Comparison of ENCODE assay signal across 1 cellular context in genomic region chr10:126459878-126460481, GRCh38.
TF ChIP-seq lines count a peak whose summit lies in the region.

No MANE protein-coding gene starts in this region.

TF ChIP-seq in HepG2, 621 proteins besides CTCF, POLR2A, EP300 and RAD21 (continued from another document):
- TF ChIP-seq CEBPB (IDR thresholded peaks at IDR 0.05; ENCODE audit: borderline replicate concordance, low read depth, low read length), result peak; percentile 35; the same call in 1 of the 2 replicates
- TF ChIP-seq, protein P1, sequence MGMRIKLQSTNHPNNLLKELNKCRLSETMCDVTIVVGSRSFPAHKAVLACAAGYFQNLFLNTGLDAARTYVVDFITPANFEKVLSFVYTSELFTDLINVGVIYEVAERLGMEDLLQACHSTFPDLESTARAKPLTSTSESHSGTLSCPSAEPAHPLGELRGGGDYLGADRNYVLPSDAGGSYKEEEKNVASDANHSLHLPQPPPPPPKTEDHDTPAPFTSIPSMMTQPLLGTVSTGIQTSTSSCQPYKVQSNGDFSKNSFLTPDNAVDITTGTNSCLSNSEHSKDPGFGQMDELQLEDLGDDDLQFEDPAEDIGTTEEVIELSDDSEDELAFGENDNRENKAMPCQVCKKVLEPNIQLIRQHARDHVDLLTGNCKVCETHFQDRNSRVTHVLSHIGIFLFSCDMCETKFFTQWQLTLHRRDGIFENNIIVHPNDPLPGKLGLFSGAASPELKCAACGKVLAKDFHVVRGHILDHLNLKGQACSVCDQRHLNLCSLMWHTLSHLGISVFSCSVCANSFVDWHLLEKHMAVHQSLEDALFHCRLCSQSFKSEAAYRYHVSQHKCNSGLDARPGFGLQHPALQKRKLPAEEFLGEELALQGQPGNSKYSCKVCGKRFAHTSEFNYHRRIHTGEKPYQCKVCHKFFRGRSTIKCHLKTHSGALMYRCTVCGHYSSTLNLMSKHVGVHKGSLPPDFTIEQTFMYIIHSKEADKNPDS (CRISPR knock-in tag; IDR thresholded peaks at IDR 0.05), result no peak
- no peak for TF ChIP-seq NFIB (CRISPR knock-in tag; IDR thresholded peaks at IDR 0.05; ENCODE audit: borderline replicate concordance)
- peak; percentile 52; the same call in 1 of the 2 replicates for TF ChIP-seq ELF3 (CRISPR knock-in tag; IDR thresholded peaks at IDR 0.05)
- no peak for TF ChIP-seq ZNF256 (CRISPR knock-in tag; conservative IDR thresholded peaks at IDR 0.05)
- no peak for TF ChIP-seq NCOA1 (CRISPR knock-in tag; IDR thresholded peaks at IDR 0.05)
- no peak for TF ChIP-seq NKX3-1 (CRISPR knock-in tag; IDR thresholded peaks at IDR 0.05)
- no peak for TF ChIP-seq ARID2 (CRISPR knock-in tag; IDR thresholded peaks at IDR 0.05; ENCODE audit: borderline replicate concordance)
- TF ChIP-seq SIX1 (CRISPR knock-in tag; IDR thresholded peaks at IDR 0.05; ENCODE audit: borderline replicate concordance), result no peak
- TF ChIP-seq ATF3 (CRISPR knock-in tag; IDR thresholded peaks at IDR 0.05), result 0 out of 2 replicates have a peak, but pooled peaks have one; percentile 31
- TF ChIP-seq FOXP1 (IDR thresholded peaks at IDR 0.05), result 0 out of 2 replicates have a peak, but pooled peaks have one; percentile 8
- TF ChIP-seq FOXP1 (CRISPR knock-in tag; IDR thresholded peaks at IDR 0.05), result peak; percentile 34; the same call in 1 of the 2 replicates
- TF ChIP-seq MTF2 (CRISPR knock-in tag; IDR thresholded peaks at IDR 0.05; ENCODE audit: borderline replicate concordance), result no peak
- peak; percentile 55; the same call in 1 of the 2 replicates for TF ChIP-seq JUND (CRISPR knock-in tag; IDR thresholded peaks at IDR 0.05)
- no peak for TF ChIP-seq ZNF7 (CRISPR knock-in tag; IDR thresholded peaks at IDR 0.05)
- no peak for TF ChIP-seq SRSF1 (optimal IDR thresholded peaks at IDR 0.05; ENCODE audit: low read depth, low read length)
- no peak for TF ChIP-seq FOXA3 (CRISPR knock-in tag; IDR thresholded peaks at IDR 0.05)
- TF ChIP-seq, protein P2, sequence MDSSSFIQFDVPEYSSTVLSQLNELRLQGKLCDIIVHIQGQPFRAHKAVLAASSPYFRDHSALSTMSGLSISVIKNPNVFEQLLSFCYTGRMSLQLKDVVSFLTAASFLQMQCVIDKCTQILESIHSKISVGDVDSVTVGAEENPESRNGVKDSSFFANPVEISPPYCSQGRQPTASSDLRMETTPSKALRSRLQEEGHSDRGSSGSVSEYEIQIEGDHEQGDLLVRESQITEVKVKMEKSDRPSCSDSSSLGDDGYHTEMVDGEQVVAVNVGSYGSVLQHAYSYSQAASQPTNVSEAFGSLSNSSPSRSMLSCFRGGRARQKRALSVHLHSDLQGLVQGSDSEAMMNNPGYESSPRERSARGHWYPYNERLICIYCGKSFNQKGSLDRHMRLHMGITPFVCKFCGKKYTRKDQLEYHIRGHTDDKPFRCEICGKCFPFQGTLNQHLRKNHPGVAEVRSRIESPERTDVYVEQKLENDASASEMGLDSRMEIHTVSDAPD (CRISPR knock-in tag; IDR thresholded peaks at IDR 0.05), result no peak
- TF ChIP-seq JUN (CRISPR knock-in tag; IDR thresholded peaks at IDR 0.05), result no peak
- TF ChIP-seq ZNF766 (CRISPR knock-in tag; IDR thresholded peaks at IDR 0.05; ENCODE audit: borderline replicate concordance), result no peak
- no peak for TF ChIP-seq MIER3 (CRISPR knock-in tag; IDR thresholded peaks at IDR 0.05; ENCODE audit: borderline replicate concordance)
- TF ChIP-seq ZKSCAN1 (IDR thresholded peaks at IDR 0.05; ENCODE audit: low read length), result peak; percentile 87
- no peak for TF ChIP-seq HOXA5 (CRISPR knock-in tag; IDR thresholded peaks at IDR 0.05)
- TF ChIP-seq ZNF337 (CRISPR knock-in tag; IDR thresholded peaks at IDR 0.05; ENCODE audit: borderline replicate concordance, low read depth), result no peak
- TF ChIP-seq, protein P3, sequence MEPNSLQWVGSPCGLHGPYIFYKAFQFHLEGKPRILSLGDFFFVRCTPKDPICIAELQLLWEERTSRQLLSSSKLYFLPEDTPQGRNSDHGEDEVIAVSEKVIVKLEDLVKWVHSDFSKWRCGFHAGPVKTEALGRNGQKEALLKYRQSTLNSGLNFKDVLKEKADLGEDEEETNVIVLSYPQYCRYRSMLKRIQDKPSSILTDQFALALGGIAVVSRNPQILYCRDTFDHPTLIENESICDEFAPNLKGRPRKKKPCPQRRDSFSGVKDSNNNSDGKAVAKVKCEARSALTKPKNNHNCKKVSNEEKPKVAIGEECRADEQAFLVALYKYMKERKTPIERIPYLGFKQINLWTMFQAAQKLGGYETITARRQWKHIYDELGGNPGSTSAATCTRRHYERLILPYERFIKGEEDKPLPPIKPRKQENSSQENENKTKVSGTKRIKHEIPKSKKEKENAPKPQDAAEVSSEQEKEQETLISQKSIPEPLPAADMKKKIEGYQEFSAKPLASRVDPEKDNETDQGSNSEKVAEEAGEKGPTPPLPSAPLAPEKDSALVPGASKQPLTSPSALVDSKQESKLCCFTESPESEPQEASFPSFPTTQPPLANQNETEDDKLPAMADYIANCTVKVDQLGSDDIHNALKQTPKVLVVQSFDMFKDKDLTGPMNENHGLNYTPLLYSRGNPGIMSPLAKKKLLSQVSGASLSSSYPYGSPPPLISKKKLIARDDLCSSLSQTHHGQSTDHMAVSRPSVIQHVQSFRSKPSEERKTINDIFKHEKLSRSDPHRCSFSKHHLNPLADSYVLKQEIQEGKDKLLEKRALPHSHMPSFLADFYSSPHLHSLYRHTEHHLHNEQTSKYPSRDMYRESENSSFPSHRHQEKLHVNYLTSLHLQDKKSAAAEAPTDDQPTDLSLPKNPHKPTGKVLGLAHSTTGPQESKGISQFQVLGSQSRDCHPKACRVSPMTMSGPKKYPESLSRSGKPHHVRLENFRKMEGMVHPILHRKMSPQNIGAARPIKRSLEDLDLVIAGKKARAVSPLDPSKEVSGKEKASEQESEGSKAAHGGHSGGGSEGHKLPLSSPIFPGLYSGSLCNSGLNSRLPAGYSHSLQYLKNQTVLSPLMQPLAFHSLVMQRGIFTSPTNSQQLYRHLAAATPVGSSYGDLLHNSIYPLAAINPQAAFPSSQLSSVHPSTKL (CRISPR knock-in tag; IDR thresholded peaks at IDR 0.05), result 0 out of 2 replicates have a peak, but pooled peaks have one; percentile 13
- no peak for TF ChIP-seq BRD4 (CRISPR knock-in tag; IDR thresholded peaks at IDR 0.05)
- TF ChIP-seq ZBTB4 (CRISPR knock-in tag; IDR thresholded peaks at IDR 0.05; ENCODE audit: borderline replicate concordance), result no peak
- no peak for TF ChIP-seq POLR2G (IDR thresholded peaks at IDR 0.05; ENCODE audit: low read depth, low read length)
- TF ChIP-seq ZFP90 (CRISPR knock-in tag; IDR thresholded peaks at IDR 0.05; ENCODE audit: borderline replicate concordance), result no peak
- TF ChIP-seq SOX13 (IDR thresholded peaks at IDR 0.05), result no peak
- TF ChIP-seq SOX13 (CRISPR knock-in tag; conservative IDR thresholded peaks at IDR 0.05 in 1 of 2, IDR thresholded peaks at IDR 0.05 in 1 of 2), result no peak
- no peak for TF ChIP-seq SRSF9 (IDR thresholded peaks at IDR 0.05; ENCODE audit: borderline replicate concordance, insufficient read depth, low read depth, low read length, poor library complexity, severe bottlenecking)
- TF ChIP-seq CHD4 (IDR thresholded peaks at IDR 0.05; ENCODE audit: borderline replicate concordance, low read length), result no peak
- no peak for TF ChIP-seq NFAT5 (CRISPR knock-in tag; IDR thresholded peaks at IDR 0.05)
- no peak for TF ChIP-seq MYNN (CRISPR knock-in tag; IDR thresholded peaks at IDR 0.05; ENCODE audit: low read depth)
- no peak for TF ChIP-seq ASH2L (IDR thresholded peaks at IDR 0.05; ENCODE audit: insufficient read length, low read depth, low read length)
- no peak for TF ChIP-seq ZMYM2 (CRISPR knock-in tag; IDR thresholded peaks at IDR 0.05)
TF ChIP-seq in HepG2: peak in this region for 10.
